ENCODE assay signal across 10 cellular contexts in genomic region chr3:40452057-40452456, GRCh38. TPM values are rescaled to one million over a fixed set of nuclear protein-coding genes. Genes with fewer than 3 reads are reported as not detected.
DNase-seq lines count a peak whose midpoint lies in the region; ATAC-seq and TF ChIP-seq lines count a peak whose summit lies in the region.
"Had no signal": no experiment of that assay in that cellular context is flagged by ENCODE, and none has a peak within 500 bp of the region (broad histone marks: within the 10 kb centered on the region; RNA-seq: fewer than 3 reads in every experiment).

No MANE protein-coding gene starts in this region.

- H3K4me1 Mint-ChIP-seq in nephron: peaks cover 25% of the 10 kb centered on the region

- no peaks in the 10 kb centered on the region for H3K27me3 Mint-ChIP-seq in nephron (ENCODE audit: low read depth)

- ATAC-seq in GM21786 (IDR thresholded peaks at IDR 0.05; ENCODE audit: unreplicated experiment): no peak

- H3K4me3 Mint-ChIP-seq in nephron: peak overlapping the region; percentile 88 to 94 (median 91)

- no peaks in the 10 kb centered on the region for H3K4me1 ChIP-seq in BE2C

- intact Hi-C loops in dorsolateral prefrontal cortex (cut with DNase I): loop anchor here (2.0 to 10.0 kb wide), 4 partner anchors 73 to 1513 kb away; partner anchors contain the start of genes ULK4 (in 2 of the 2) and ZNF621 (in 1 of the 2)

- H3K36me3 ChIP-seq in BE2C: no peaks in the 10 kb centered on the region

- H3K27ac Mint-ChIP-seq in nephron: peak overlapping the region; percentile 72 to 98 (median 97)

- H3K27ac ChIP-seq in dorsolateral prefrontal cortex: peak overlapping the region in 53 of 59 donors; percentile 39 to 99 (median 96)

- peak overlapping the region; percentile 63 for H3K4me3 ChIP-seq in BE2C (ENCODE audit: low read depth, low read length)
- peak overlapping the region; percentile 61 for H3K4me3 ChIP-seq in LNCaP clone FGC (ENCODE audit: low read depth, low read length)
- peak overlapping the region in 58 of 59 donors; percentile 56 to 95 (median 81) for H3K4me3 ChIP-seq in dorsolateral prefrontal cortex

- H3K9me3 ChIP-seq in BE2C: no peaks in the 10 kb centered on the region

- no peaks in the 10 kb centered on the region for H3K9me3 Mint-ChIP-seq in nephron

- no peak for TF ChIP-seq CTCF in BE2C (IDR thresholded peaks at IDR 0.05; ENCODE audit: low read depth, low read length)
- TF ChIP-seq CTCF in LNCaP clone FGC (IDR thresholded peaks at IDR 0.05; ENCODE audit: control insufficient read depth, extremely low read depth, insufficient read depth): no peak
- TF ChIP-seq CTCF in dorsolateral prefrontal cortex (IDR thresholded peaks at IDR 0.05 in 54 of 56, conservative IDR thresholded peaks at IDR 0.05 in 2 of 56; ENCODE audit: low read depth in 1 of 56, partially characterized antibody in 56 of 56): no peak
- no peak for TF ChIP-seq CTCF in nephron (IDR thresholded peaks at IDR 0.05; ENCODE audit: unreplicated experiment in 3 of 3)

- DNase-seq in BE2C: no peak
- no peak for DNase-seq in LNCaP clone FGC (ENCODE audit: low read depth)
- DNase-seq in dorsolateral prefrontal cortex: no peak
- DNase-seq in NCI-H226: no peak
- DNase-seq in NCI-H82 treated with DMSO at 0.1 percent for 48 hours (lab: John Stamatoyannopoulos, UW; ENCODE audit: unreplicated experiment): no peak
- DNase-seq in SKM-1 (lab: John Stamatoyannopoulos, UW; ENCODE audit: unreplicated experiment): no peak
- DNase-seq: activated CD4-positive, alpha-beta T cell treated with anti-CD3 and anti-CD28 coated beads, Interleukin-2, amount 50 U/mL, for 1 hour; islet precursor cell had no signal

- H3K36me3 Mint-ChIP-seq in nephron (ENCODE audit: low read depth): no peaks in the 10 kb centered on the region

- no peaks in the 10 kb centered on the region for H3K27me3 ChIP-seq in BE2C
- no peaks in the 10 kb centered on the region for H3K27me3 ChIP-seq in dorsolateral prefrontal cortex

RNA-seq across cellular contexts. Expression of gene RPL14, which starts 5.1 kb away (rescaled TPM):
- polyA plus RNA-seq in BE2C (2012; ENCODE audit: insufficient read depth, insufficient read length, low read depth): 665 TPM
- total RNA-seq in dorsolateral prefrontal cortex: 1,000 to 10,000 TPM in 1 of 120 experiments, 100 to 1,000 TPM in 119; 420 to 1,036 (median 621) TPM

RNA-seq across cellular contexts. Expression of gene ZNF619, which starts 24.9 kb away (rescaled TPM):
- polyA plus RNA-seq in BE2C (2012; ENCODE audit: insufficient read depth, insufficient read length, low read depth): 0.77 TPM
- total RNA-seq in dorsolateral prefrontal cortex: 10 to 100 TPM in 17 of 120 experiments, 1 to 10 TPM in 103; 3.6 to 15.9 (median 7.6) TPM

RNA-seq across cellular contexts. Expression of gene ZNF620, which starts 53.8 kb away (rescaled TPM):
- polyA plus RNA-seq in BE2C (2012; ENCODE audit: insufficient read depth, insufficient read length, low read depth): 3.2 TPM
- total RNA-seq in dorsolateral prefrontal cortex: 10 to 100 TPM in 2 of 120 experiments, 1 to 10 TPM in 118; 3.7 to 10.7 (median 7.0) TPM
